Comparison of ENCODE assay signal across 1 cellular context in genomic region chr2:71506222-71506621, GRCh38.
TF ChIP-seq lines count a peak whose summit lies in the region.

No MANE protein-coding gene starts in this region.

TF ChIP-seq in WTC11, 78 proteins besides CTCF, POLR2A, EP300 and RAD21 (continued from another document):
- TF ChIP-seq, protein P1, sequence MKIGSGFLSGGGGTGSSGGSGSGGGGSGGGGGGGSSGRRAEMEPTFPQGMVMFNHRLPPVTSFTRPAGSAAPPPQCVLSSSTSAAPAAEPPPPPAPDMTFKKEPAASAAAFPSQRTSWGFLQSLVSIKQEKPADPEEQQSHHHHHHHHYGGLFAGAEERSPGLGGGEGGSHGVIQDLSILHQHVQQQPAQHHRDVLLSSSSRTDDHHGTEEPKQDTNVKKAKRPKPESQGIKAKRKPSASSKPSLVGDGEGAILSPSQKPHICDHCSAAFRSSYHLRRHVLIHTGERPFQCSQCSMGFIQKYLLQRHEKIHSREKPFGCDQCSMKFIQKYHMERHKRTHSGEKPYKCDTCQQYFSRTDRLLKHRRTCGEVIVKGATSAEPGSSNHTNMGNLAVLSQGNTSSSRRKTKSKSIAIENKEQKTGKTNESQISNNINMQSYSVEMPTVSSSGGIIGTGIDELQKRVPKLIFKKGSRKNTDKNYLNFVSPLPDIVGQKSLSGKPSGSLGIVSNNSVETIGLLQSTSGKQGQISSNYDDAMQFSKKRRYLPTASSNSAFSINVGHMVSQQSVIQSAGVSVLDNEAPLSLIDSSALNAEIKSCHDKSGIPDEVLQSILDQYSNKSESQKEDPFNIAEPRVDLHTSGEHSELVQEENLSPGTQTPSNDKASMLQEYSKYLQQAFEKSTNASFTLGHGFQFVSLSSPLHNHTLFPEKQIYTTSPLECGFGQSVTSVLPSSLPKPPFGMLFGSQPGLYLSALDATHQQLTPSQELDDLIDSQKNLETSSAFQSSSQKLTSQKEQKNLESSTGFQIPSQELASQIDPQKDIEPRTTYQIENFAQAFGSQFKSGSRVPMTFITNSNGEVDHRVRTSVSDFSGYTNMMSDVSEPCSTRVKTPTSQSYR (CRISPR knock-in tag; IDR thresholded peaks at IDR 0.05): no peak
- TF ChIP-seq MLX (CRISPR knock-in tag; IDR thresholded peaks at IDR 0.05): no peak
- TF ChIP-seq, protein P2, sequence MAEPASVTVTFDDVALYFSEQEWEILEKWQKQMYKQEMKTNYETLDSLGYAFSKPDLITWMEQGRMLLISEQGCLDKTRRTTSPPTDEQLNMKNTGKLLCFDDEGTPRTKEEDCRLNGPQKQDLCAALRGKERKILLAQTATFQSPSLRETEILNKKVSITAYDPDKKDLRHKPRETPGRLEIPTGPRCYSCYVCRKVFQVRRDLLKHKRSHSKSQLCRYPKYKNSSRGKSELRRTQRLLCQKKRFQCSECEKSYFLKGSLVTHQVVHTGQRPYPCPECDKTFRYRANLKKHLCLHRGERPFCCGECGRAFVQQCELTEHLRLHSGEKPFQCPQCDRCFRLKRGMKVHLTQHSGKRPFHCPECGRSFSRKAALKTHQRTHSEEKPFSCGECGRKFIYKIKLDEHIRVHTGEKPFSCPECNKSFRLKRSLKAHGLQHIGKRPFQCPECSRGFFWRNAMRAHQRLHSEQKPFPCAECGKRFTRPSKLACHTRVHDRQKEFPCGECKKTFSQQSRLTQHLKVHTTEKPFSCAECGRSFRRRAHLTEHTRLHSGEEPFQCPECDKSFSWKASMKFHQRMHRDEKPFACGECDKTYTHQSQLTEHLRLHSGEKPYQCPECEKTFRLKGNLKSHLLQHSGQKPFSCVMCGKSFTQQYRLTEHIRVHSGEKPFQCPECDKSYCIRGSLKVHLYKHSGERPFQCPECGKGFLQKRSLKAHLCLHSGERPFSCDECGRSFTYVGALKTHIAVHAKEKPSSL (CRISPR knock-in tag; conservative IDR thresholded peaks at IDR 0.05): no peak
- no peak for TF ChIP-seq PRDM15 (CRISPR knock-in tag; IDR thresholded peaks at IDR 0.05)
TF ChIP-seq in WTC11: peak in this region for 0.
